In the genomic region with DNA sequence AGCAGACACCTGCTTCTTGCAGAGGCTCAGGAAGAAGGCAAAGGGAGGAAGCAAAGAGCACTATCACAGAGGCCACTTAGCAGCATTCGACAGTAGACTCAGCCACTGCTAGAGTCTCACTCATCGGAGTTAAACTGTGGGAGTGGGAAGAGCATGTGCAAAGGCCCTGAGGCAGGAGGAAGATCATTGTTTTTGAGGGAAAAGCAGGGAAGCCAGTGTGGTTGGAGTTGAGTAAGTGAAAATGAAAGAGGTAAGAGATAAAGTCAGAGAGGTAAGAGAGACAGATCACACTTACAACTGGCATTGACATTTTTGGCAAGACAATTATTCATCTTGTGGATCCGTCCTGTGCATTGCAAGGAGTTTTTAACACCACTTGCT, we compare ENCODE assay signal across 3 cellular contexts.
TF ChIP-seq lines count a peak whose summit lies in the region.

No MANE protein-coding gene starts in this region.

TF ChIP-seq in SK-N-SH treated with all-trans-retinoic acid at 6 μM for 48 hours, 23 proteins besides CTCF, POLR2A, EP300 and RAD21 (continues in another document):
- TF ChIP-seq GLIS3 (CRISPR knock-in tag; IDR thresholded peaks at IDR 0.05) (no peak), TCF4 (CRISPR knock-in tag; IDR thresholded peaks at IDR 0.05; ENCODE audit: borderline replicate concordance) (no peak), BACH2 (CRISPR knock-in tag; IDR thresholded peaks at IDR 0.05; ENCODE audit: borderline replicate concordance) (no peak), ZNF565 (CRISPR knock-in tag; conservative IDR thresholded peaks at IDR 0.05; ENCODE audit: low read depth) (no peak), SNAI2 (CRISPR knock-in tag; IDR thresholded peaks at IDR 0.05) (no peak), TOX (CRISPR knock-in tag; IDR thresholded peaks at IDR 0.05; ENCODE audit: borderline replicate concordance) (no peak), CSDC2 (CRISPR knock-in tag; IDR thresholded peaks at IDR 0.05) (no peak), ZNF8 (CRISPR knock-in tag; IDR thresholded peaks at IDR 0.05) (no peak), ARNTL (CRISPR knock-in tag; IDR thresholded peaks at IDR 0.05; ENCODE audit: borderline replicate concordance, low read depth) (no peak), ZFP30 (CRISPR knock-in tag; IDR thresholded peaks at IDR 0.05) (no peak), ZNF70 (CRISPR knock-in tag; IDR thresholded peaks at IDR 0.05) (no peak), PPARA (CRISPR knock-in tag; IDR thresholded peaks at IDR 0.05; ENCODE audit: borderline replicate concordance) (no peak), OSR1 (CRISPR knock-in tag; IDR thresholded peaks at IDR 0.05) (no peak), ZFP3 (CRISPR knock-in tag; IDR thresholded peaks at IDR 0.05) (no peak)
- TF ChIP-seq, protein P1, sequence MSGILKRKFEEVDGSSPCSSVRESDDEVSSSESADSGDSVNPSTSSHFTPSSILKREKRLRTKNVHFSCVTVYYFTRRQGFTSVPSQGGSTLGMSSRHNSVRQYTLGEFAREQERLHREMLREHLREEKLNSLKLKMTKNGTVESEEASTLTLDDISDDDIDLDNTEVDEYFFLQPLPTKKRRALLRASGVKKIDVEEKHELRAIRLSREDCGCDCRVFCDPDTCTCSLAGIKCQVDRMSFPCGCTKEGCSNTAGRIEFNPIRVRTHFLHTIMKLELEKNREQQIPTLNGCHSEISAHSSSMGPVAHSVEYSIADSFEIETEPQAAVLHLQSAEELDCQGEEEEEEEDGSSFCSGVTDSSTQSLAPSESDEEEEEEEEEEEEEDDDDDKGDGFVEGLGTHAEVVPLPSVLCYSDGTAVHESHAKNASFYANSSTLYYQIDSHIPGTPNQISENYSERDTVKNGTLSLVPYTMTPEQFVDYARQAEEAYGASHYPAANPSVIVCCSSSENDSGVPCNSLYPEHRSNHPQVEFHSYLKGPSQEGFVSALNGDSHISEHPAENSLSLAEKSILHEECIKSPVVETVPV (CRISPR knock-in tag; IDR thresholded peaks at IDR 0.05) = no peak
- TF ChIP-seq, protein P2, sequence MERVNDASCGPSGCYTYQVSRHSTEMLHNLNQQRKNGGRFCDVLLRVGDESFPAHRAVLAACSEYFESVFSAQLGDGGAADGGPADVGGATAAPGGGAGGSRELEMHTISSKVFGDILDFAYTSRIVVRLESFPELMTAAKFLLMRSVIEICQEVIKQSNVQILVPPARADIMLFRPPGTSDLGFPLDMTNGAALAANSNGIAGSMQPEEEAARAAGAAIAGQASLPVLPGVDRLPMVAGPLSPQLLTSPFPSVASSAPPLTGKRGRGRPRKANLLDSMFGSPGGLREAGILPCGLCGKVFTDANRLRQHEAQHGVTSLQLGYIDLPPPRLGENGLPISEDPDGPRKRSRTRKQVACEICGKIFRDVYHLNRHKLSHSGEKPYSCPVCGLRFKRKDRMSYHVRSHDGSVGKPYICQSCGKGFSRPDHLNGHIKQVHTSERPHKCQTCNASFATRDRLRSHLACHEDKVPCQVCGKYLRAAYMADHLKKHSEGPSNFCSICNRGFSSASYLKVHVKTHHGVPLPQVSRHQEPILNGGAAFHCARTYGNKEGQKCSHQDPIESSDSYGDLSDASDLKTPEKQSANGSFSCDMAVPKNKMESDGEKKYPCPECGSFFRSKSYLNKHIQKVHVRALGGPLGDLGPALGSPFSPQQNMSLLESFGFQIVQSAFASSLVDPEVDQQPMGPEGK (CRISPR knock-in tag; IDR thresholded peaks at IDR 0.05; ENCODE audit: borderline replicate concordance) = no peak
- TF ChIP-seq, protein P3, sequence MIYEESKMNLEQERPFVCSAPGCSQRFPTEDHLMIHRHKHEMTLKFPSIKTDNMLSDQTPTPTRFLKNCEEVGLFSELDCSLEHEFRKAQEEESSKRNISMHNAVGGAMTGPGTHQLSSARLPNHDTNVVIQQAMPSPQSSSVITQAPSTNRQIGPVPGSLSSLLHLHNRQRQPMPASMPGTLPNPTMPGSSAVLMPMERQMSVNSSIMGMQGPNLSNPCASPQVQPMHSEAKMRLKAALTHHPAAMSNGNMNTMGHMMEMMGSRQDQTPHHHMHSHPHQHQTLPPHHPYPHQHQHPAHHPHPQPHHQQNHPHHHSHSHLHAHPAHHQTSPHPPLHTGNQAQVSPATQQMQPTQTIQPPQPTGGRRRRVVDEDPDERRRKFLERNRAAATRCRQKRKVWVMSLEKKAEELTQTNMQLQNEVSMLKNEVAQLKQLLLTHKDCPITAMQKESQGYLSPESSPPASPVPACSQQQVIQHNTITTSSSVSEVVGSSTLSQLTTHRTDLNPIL (CRISPR knock-in tag; IDR thresholded peaks at IDR 0.05; ENCODE audit: low read depth) = no peak

TF ChIP-seq in SK-N-SH, 30 proteins besides CTCF, POLR2A, EP300 and RAD21:
- TF ChIP-seq MXI1 (IDR thresholded peaks at IDR 0.05; ENCODE audit: low read depth, low read length) = no peak
- no peak for TF ChIP-seq POLR2AphosphoS5 (IDR thresholded peaks at IDR 0.05; ENCODE audit: low read depth, low read length)
- no peak for TF ChIP-seq TEAD4 (IDR thresholded peaks at IDR 0.05; ENCODE audit: borderline replicate concordance, insufficient read depth)
- TF ChIP-seq RCOR1 (IDR thresholded peaks at IDR 0.05; ENCODE audit: low read length) = no peak
- TF ChIP-seq TAF1 (IDR thresholded peaks at IDR 0.05; ENCODE audit: borderline replicate concordance, low read depth, low read length) = no peak
- TF ChIP-seq RXRA (IDR thresholded peaks at IDR 0.05; ENCODE audit: borderline replicate concordance, low read depth) = no peak
- no peak for TF ChIP-seq CHD2 (IDR thresholded peaks at IDR 0.05; ENCODE audit: low read length, partially characterized antibody)
- TF ChIP-seq FOXJ3 (CRISPR knock-in tag; IDR thresholded peaks at IDR 0.05) = no peak
- TF ChIP-seq SIN3A (IDR thresholded peaks at IDR 0.05; ENCODE audit: borderline replicate concordance, low read depth, low read length) = no peak
- TF ChIP-seq, protein P4, sequence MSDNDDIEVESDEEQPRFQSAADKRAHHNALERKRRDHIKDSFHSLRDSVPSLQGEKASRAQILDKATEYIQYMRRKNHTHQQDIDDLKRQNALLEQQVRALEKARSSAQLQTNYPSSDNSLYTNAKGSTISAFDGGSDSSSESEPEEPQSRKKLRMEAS (IDR thresholded peaks at IDR 0.05; ENCODE audit: low read depth) = no peak
- TF ChIP-seq EZH2phosphoT487 (IDR thresholded peaks at IDR 0.05; ENCODE audit: borderline replicate concordance, low read depth) = no peak
- TF ChIP-seq, protein P5, sequence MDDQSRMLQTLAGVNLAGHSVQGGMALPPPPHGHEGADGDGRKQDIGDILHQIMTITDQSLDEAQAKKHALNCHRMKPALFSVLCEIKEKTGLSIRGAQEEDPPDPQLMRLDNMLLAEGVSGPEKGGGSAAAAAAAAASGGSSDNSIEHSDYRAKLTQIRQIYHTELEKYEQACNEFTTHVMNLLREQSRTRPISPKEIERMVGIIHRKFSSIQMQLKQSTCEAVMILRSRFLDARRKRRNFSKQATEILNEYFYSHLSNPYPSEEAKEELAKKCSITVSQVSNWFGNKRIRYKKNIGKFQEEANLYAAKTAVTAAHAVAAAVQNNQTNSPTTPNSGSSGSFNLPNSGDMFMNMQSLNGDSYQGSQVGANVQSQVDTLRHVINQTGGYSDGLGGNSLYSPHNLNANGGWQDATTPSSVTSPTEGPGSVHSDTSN (IDR thresholded peaks at IDR 0.05) = no peak
- TF ChIP-seq RFX5 (IDR thresholded peaks at IDR 0.05; ENCODE audit: low read length) = no peak
- no peak for TF ChIP-seq JUND (IDR thresholded peaks at IDR 0.05)

TF ChIP-seq in GM12878, 131 proteins besides CTCF, POLR2A, EP300 and RAD21:
- TF ChIP-seq, protein P6, sequence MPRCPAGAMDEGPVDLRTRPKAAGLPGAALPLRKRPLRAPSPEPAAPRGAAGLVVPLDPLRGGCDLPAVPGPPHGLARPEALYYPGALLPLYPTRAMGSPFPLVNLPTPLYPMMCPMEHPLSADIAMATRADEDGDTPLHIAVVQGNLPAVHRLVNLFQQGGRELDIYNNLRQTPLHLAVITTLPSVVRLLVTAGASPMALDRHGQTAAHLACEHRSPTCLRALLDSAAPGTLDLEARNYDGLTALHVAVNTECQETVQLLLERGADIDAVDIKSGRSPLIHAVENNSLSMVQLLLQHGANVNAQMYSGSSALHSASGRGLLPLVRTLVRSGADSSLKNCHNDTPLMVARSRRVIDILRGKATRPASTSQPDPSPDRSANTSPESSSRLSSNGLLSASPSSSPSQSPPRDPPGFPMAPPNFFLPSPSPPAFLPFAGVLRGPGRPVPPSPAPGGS (IDR thresholded peaks at IDR 0.05; ENCODE audit: borderline replicate concordance, insufficient read depth, low read depth, low read length, poor library complexity, severe bottlenecking) = no peak
- TF ChIP-seq MEF2B (IDR thresholded peaks at IDR 0.05; ENCODE audit: partially characterized antibody, poor library complexity, severe bottlenecking) (no peak), CHD1 (IDR thresholded peaks at IDR 0.05; ENCODE audit: low read depth, low read length) (no peak), MTA2 (IDR thresholded peaks at IDR 0.05; ENCODE audit: low read depth) (no peak), SREBF2 (IDR thresholded peaks at IDR 0.05; ENCODE audit: low read length) (no peak), SMAD1 (IDR thresholded peaks at IDR 0.05; ENCODE audit: low read depth, partially characterized antibody) (no peak), RAD51 (IDR thresholded peaks at IDR 0.05) (no peak), POLR2AphosphoS5 (IDR thresholded peaks at IDR 0.05; ENCODE audit: low read length) (no peak), PAX8 (IDR thresholded peaks at IDR 0.05) (no peak), CREB1 (IDR thresholded peaks at IDR 0.05; ENCODE audit: low read depth) (no peak), RUNX3 (IDR thresholded peaks at IDR 0.05; ENCODE audit: low read length) (no peak)
- TF ChIP-seq, protein P7, sequence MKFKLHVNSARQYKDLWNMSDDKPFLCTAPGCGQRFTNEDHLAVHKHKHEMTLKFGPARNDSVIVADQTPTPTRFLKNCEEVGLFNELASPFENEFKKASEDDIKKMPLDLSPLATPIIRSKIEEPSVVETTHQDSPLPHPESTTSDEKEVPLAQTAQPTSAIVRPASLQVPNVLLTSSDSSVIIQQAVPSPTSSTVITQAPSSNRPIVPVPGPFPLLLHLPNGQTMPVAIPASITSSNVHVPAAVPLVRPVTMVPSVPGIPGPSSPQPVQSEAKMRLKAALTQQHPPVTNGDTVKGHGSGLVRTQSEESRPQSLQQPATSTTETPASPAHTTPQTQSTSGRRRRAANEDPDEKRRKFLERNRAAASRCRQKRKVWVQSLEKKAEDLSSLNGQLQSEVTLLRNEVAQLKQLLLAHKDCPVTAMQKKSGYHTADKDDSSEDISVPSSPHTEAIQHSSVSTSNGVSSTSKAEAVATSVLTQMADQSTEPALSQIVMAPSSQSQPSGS (IDR thresholded peaks at IDR 0.05; ENCODE audit: low read length) = no peak
- TF ChIP-seq, protein P8, sequence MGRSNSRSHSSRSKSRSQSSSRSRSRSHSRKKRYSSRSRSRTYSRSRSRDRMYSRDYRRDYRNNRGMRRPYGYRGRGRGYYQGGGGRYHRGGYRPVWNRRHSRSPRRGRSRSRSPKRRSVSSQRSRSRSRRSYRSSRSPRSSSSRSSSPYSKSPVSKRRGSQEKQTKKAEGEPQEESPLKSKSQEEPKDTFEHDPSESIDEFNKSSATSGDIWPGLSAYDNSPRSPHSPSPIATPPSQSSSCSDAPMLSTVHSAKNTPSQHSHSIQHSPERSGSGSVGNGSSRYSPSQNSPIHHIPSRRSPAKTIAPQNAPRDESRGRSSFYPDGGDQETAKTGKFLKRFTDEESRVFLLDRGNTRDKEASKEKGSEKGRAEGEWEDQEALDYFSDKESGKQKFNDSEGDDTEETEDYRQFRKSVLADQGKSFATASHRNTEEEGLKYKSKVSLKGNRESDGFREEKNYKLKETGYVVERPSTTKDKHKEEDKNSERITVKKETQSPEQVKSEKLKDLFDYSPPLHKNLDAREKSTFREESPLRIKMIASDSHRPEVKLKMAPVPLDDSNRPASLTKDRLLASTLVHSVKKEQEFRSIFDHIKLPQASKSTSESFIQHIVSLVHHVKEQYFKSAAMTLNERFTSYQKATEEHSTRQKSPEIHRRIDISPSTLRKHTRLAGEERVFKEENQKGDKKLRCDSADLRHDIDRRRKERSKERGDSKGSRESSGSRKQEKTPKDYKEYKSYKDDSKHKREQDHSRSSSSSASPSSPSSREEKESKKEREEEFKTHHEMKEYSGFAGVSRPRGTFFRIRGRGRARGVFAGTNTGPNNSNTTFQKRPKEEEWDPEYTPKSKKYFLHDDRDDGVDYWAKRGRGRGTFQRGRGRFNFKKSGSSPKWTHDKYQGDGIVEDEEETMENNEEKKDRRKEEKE (IDR thresholded peaks at IDR 0.05) = no peak
TF ChIP-seq in GM12878: peak in this region for 0.
